ENCODE assay signal across 24 cellular contexts in the genomic region with DNA sequence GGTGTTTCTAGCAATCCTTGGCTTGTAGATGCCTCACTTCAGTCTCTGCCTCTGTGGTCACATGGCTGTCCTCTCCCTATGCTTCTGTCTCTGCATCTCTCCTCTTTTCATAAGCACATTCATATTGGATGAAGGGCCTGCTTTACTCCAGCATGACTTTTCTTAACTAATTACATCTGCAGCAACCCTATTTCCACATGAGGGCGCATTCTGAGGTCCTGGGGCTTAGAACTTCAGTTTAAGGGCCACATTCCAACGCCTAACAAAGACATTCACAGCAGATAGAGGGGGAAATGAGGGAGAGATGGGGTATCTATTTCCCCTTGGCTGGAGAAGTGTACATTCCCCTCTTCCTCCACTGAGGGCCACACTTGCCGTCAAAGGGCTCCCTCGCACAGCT.
"Had no signal": no experiment of that assay in that cellular context is flagged by ENCODE, and none has a peak within 500 bp of the region (broad histone marks: within the 10 kb centered on the region; RNA-seq: fewer than 3 reads in every experiment).

No MANE protein-coding gene starts in this region.

- H3K27ac Mint-ChIP-seq: naive thymus-derived CD4-positive, alpha-beta T cell; nephron; stimulated activated effector memory CD8-positive, alpha-beta T cell treated with anti-CD3 and anti-CD28 coated beads, Interleukin-12 subunit alpha, Interleukin-12 subunit beta, amount 100 ng/mL, for 72 hours had no signal

- H3K36me3 Mint-ChIP-seq: stimulated activated effector memory CD8-positive, alpha-beta T cell treated with anti-CD3 and anti-CD28 coated beads, Interleukin-12 subunit alpha, Interleukin-12 subunit beta, amount 100 ng/mL, for 72 hours had no signal

- H3K79me2 ChIP-seq: hepatocyte had no signal

- H3K4me1 ChIP-seq: gastrocnemius medialis, heart left ventricle, left lung, pancreas, right lobe of liver, stomach, thyroid gland, vagina had no signal

- H3K9me3 ChIP-seq: gastrocnemius medialis, heart left ventricle, left lung, neutrophil, pancreas, right lobe of liver, stomach, thyroid gland, vagina had no signal

- H3K4me1 Mint-ChIP-seq: naive thymus-derived CD4-positive, alpha-beta T cell; nephron; stimulated activated effector memory CD8-positive, alpha-beta T cell treated with anti-CD3 and anti-CD28 coated beads, Interleukin-12 subunit alpha, Interleukin-12 subunit beta, amount 100 ng/mL, for 72 hours had no signal

- H3K27me3 ChIP-seq: gastrocnemius medialis, neutrophil, pancreas, right lobe of liver, thyroid gland, vagina had no signal

- H3K9me3 Mint-ChIP-seq: nephron had no signal

- ATAC-seq: gastrocnemius medialis; heart left ventricle; left cardiac atrium; left lung; naive thymus-derived CD4-positive, alpha-beta T cell; pancreas; right lobe of liver; stimulated activated effector memory CD8-positive, alpha-beta T cell treated with anti-CD3 and anti-CD28 coated beads, Interleukin-12 subunit alpha, Interleukin-12 subunit beta, amount 100 ng/mL, for 72 hours had no signal

- H3K4me3 ChIP-seq: coronary artery, gastrocnemius medialis, heart left ventricle, hepatocyte, left lung, pancreas, right lobe of liver, stomach, thyroid gland, vagina had no signal

- DNase-seq: dermis blood vessel endothelial cell; effector memory CD4-positive, alpha-beta T cell; gastrocnemius medialis; heart left ventricle; left cardiac atrium; left lung; mesenchymal stem cell; midbrain; naive thymus-derived CD4-positive, alpha-beta T cell; pancreas; right lobe of liver; small intestine; stimulated activated CD4-positive, alpha-beta T cell treated with anti-CD3 and anti-CD28 coated beads, Interleukin-15, amount 100 ng/mL, for 24 hours; stimulated activated CD4-positive, alpha-beta T cell treated with anti-CD3 and anti-CD28 coated beads, Interleukin-4, amount 100 ng/mL, for 1 hour; stimulated activated naive CD4-positive, alpha-beta T cell treated with Interleukin-2 at 50 U/mL for 16 hours; stomach; thyroid gland; trophoblast cell had no signal

- H3K36me3 ChIP-seq: gastrocnemius medialis, heart left ventricle, left lung, neutrophil, pancreas, right lobe of liver, stomach, thyroid gland, vagina had no signal

- H3K4me3 Mint-ChIP-seq: naive thymus-derived CD4-positive, alpha-beta T cell; nephron; stimulated activated effector memory CD8-positive, alpha-beta T cell treated with anti-CD3 and anti-CD28 coated beads, Interleukin-12 subunit alpha, Interleukin-12 subunit beta, amount 100 ng/mL, for 72 hours had no signal

- H2AFZ ChIP-seq: hepatocyte had no signal

- H3K27ac ChIP-seq: coronary artery, gastrocnemius medialis, heart left ventricle, hepatocyte, left lung, neutrophil, pancreas, right lobe of liver, stomach, thyroid gland, vagina had no signal

- H3K4me2 ChIP-seq: hepatocyte had no signal
